1 cellular context compared by ENCODE assay signal in the genomic region with DNA sequence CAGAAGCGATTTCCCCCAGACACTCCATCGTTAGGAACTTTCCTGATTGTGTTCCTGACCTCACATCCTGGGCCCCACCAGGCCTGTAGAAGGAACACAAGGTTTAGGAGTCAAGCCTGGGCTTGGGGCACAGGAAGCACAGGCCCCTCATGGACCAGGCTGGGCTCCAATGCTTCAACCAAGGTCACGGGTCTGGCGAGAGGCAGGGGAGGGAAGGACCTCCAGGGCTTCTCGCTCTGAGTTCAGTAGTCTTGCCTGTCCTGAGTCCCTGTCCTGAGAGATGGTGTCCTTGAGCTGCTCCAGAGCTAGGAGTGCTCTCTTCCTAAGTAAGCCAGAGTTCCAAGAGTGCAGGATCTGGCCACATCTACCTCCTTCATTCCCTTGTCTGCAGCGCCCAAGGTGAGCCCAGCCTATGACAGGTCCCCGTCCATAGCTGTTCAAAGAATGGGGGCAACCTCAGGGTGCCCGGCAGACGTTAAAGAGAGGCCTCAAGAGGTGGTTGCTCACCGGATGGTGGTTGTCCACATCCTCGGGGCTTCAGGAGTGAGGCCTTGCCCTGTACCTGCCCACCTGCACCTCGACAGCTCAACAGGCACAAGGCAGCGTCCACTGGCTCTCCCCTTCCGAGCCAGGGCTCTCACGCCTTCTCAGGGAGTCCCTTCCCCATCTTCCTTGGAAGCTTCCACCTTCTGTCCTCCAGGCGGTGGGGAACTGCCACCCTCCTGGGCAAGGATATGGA.
TF ChIP-seq lines count a peak whose summit lies in the region.

No MANE protein-coding gene starts in this region.

TF ChIP-seq in GM12878, 131 proteins besides CTCF, POLR2A, EP300 and RAD21:
- no peak for TF ChIP-seq STAT1 (conservative IDR thresholded peaks at IDR 0.05)
- TF ChIP-seq NFIC (IDR thresholded peaks at IDR 0.05; ENCODE audit: low read depth, low read length), result no peak
- no peak for TF ChIP-seq SMC3 (IDR thresholded peaks at IDR 0.05; ENCODE audit: borderline replicate concordance, low read length)
- TF ChIP-seq GABPA (IDR thresholded peaks at IDR 0.05; ENCODE audit: low read depth), result no peak
- TF ChIP-seq GATAD2B (conservative IDR thresholded peaks at IDR 0.05; ENCODE audit: low read depth), result no peak
- no peak for TF ChIP-seq YY1 (IDR thresholded peaks at IDR 0.05; ENCODE audit: low read depth, low read length)
- TF ChIP-seq POU2F2 (IDR thresholded peaks at IDR 0.05; ENCODE audit: borderline replicate concordance, low read depth, low read length), result no peak
- TF ChIP-seq SREBF2 (IDR thresholded peaks at IDR 0.05; ENCODE audit: low read length), result no peak
- TF ChIP-seq NRF1 (conservative IDR thresholded peaks at IDR 0.05; ENCODE audit: low read depth, low read length), result no peak
- TF ChIP-seq PML (IDR thresholded peaks at IDR 0.05; ENCODE audit: low read length), result no peak
- no peak for TF ChIP-seq MEF2A (IDR thresholded peaks at IDR 0.05; ENCODE audit: insufficient read depth, low read depth, low read length)
- no peak for TF ChIP-seq RELA (IDR thresholded peaks at IDR 0.05; ENCODE audit: borderline replicate concordance, partially characterized antibody)
- no peak for TF ChIP-seq ZNF217 (IDR thresholded peaks at IDR 0.05)
- no peak for TF ChIP-seq SRF (IDR thresholded peaks at IDR 0.05; ENCODE audit: low read depth in 2 of 2, low read length in 2 of 2)
- no peak for TF ChIP-seq EZH2 (IDR thresholded peaks at IDR 0.05; ENCODE audit: borderline replicate concordance, control insufficient read depth, low read depth, low read length)
- TF ChIP-seq RBBP5 (conservative IDR thresholded peaks at IDR 0.05), result no peak
- TF ChIP-seq SMAD1 (IDR thresholded peaks at IDR 0.05; ENCODE audit: low read depth, partially characterized antibody), result no peak
- no peak for TF ChIP-seq NFYA (IDR thresholded peaks at IDR 0.05; ENCODE audit: borderline replicate concordance, low read depth, low read length)
- TF ChIP-seq, protein P1, sequence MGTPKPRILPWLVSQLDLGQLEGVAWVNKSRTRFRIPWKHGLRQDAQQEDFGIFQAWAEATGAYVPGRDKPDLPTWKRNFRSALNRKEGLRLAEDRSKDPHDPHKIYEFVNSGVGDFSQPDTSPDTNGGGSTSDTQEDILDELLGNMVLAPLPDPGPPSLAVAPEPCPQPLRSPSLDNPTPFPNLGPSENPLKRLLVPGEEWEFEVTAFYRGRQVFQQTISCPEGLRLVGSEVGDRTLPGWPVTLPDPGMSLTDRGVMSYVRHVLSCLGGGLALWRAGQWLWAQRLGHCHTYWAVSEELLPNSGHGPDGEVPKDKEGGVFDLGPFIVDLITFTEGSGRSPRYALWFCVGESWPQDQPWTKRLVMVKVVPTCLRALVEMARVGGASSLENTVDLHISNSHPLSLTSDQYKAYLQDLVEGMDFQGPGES (IDR thresholded peaks at IDR 0.05), result no peak
- TF ChIP-seq, protein P2, sequence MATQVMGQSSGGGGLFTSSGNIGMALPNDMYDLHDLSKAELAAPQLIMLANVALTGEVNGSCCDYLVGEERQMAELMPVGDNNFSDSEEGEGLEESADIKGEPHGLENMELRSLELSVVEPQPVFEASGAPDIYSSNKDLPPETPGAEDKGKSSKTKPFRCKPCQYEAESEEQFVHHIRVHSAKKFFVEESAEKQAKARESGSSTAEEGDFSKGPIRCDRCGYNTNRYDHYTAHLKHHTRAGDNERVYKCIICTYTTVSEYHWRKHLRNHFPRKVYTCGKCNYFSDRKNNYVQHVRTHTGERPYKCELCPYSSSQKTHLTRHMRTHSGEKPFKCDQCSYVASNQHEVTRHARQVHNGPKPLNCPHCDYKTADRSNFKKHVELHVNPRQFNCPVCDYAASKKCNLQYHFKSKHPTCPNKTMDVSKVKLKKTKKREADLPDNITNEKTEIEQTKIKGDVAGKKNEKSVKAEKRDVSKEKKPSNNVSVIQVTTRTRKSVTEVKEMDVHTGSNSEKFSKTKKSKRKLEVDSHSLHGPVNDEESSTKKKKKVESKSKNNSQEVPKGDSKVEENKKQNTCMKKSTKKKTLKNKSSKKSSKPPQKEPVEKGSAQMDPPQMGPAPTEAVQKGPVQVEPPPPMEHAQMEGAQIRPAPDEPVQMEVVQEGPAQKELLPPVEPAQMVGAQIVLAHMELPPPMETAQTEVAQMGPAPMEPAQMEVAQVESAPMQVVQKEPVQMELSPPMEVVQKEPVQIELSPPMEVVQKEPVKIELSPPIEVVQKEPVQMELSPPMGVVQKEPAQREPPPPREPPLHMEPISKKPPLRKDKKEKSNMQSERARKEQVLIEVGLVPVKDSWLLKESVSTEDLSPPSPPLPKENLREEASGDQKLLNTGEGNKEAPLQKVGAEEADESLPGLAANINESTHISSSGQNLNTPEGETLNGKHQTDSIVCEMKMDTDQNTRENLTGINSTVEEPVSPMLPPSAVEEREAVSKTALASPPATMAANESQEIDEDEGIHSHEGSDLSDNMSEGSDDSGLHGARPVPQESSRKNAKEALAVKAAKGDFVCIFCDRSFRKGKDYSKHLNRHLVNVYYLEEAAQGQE (IDR thresholded peaks at IDR 0.05; ENCODE audit: low read depth, low read length), result no peak
